In genomic region chr16:57082664-57083063, GRCh38 we compare ENCODE assay signal across 25 cellular contexts.
"Had no signal": no experiment of that assay in that cellular context is flagged by ENCODE, and none has a peak within 500 bp of the region (broad histone marks: within the 10 kb centered on the region; RNA-seq: fewer than 3 reads in every experiment).

No MANE protein-coding gene starts in this region.

- H3K9me3 ChIP-seq: esophagus muscularis mucosa, gastroesophageal sphincter, heart left ventricle, lower lobe of right lung, prostate gland, right atrium auricular region, spleen, stomach, thyroid gland, vagina had no signal

- H3K36me3 Mint-ChIP-seq: natural killer cell treated with Interleukin-12 subunit alpha and Interleukin-12 subunit beta and Interleukin-15 and Interleukin-18, amount 100 ng/mL, for 72 hours had no signal

- H3K27ac Mint-ChIP-seq: natural killer cell treated with Interleukin-12 subunit alpha and Interleukin-12 subunit beta and Interleukin-15 and Interleukin-18, amount 100 ng/mL, for 72 hours had no signal

- H3K9me3 Mint-ChIP-seq: immature natural killer cell; natural killer cell treated with Interleukin-12 subunit alpha and Interleukin-12 subunit beta and Interleukin-15 and Interleukin-18, amount 100 ng/mL, for 72 hours; neural crest cell had no signal

- ATAC-seq: foreskin keratinocyte; gastroesophageal sphincter; left ventricle myocardium superior; lower lobe of right lung; natural killer cell treated with Interleukin-12 subunit alpha and Interleukin-12 subunit beta and Interleukin-15 and Interleukin-18, amount 100 ng/mL, for 72 hours had no signal

- H3K36me3 ChIP-seq: prostate gland, right atrium auricular region, thyroid gland, vagina had no signal

- H3K79me2 ChIP-seq: hepatocyte had no signal

- H3K27me3 Mint-ChIP-seq: natural killer cell treated with Interleukin-12 subunit alpha and Interleukin-12 subunit beta and Interleukin-15 and Interleukin-18, amount 100 ng/mL, for 72 hours had no signal

- H3K4me2 ChIP-seq: hepatocyte had no signal

- H2AFZ ChIP-seq: hepatocyte had no signal

- H3K4me3 ChIP-seq: coronary artery, esophagus muscularis mucosa, gastroesophageal sphincter, heart left ventricle, hepatocyte, lower lobe of right lung, prostate gland, right atrium auricular region, skin epidermis, spleen, stomach, thyroid gland, vagina had no signal

- H3K27me3 ChIP-seq: esophagus muscularis mucosa, gastroesophageal sphincter, heart left ventricle, hepatocyte, right atrium auricular region, spleen, stomach, thyroid gland, vagina had no signal

- FAIRE-seq: endothelial cell of umbilical vein had no signal

- H3K4me1 ChIP-seq: foreskin keratinocyte, prostate gland had no signal

- H3K4me3 Mint-ChIP-seq: immature natural killer cell; natural killer cell treated with Interleukin-12 subunit alpha and Interleukin-12 subunit beta and Interleukin-15 and Interleukin-18, amount 100 ng/mL, for 72 hours; neural crest cell had no signal

- DNase-seq: dermis blood vessel endothelial cell; effector memory CD4-positive, alpha-beta T cell; foreskin keratinocyte; heart left ventricle; immature natural killer cell; islet precursor cell; kidney glomerular epithelial cell; left ventricle myocardium superior; lower lobe of right lung; spleen; stimulated activated naive CD4-positive, alpha-beta T cell; stomach; thyroid gland; trophoblast cell had no signal

- H3K27ac ChIP-seq: coronary artery, esophagus muscularis mucosa, foreskin keratinocyte, gastroesophageal sphincter, heart left ventricle, hepatocyte, lower lobe of right lung, prostate gland, right atrium auricular region, skin epidermis, stomach, thyroid gland, vagina had no signal
